ENCODE assay signal across 15 cellular contexts in the genomic region with DNA sequence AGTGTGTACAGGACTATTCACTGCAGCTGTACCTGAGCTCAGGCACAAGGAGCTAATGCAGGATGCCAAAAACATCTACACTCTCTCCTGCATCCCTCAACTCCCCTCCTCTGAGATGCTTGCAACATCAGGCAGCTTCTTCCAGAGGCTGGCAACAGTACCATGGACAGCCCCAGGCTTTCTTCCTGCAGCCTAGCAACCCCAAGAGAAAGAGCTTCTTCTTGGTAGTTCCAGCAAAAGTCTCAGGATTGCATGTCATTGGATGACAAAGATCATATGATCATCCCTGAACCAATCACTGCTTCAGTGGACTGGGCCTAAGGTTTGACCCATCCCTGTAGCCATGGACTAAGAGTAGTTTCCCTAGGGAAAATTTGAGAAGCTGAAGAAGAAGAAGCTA. TPM values are rescaled to one million over a fixed set of nuclear protein-coding genes. Genes with fewer than 3 reads are reported as not detected.
DNase-seq lines count a peak whose midpoint lies in the region; ATAC-seq, FAIRE-seq and TF ChIP-seq lines count a peak whose summit lies in the region.
"Had no signal": no experiment of that assay in that cellular context is flagged by ENCODE, and none has a peak within 500 bp of the region (broad histone marks: within the 10 kb centered on the region; RNA-seq: fewer than 3 reads in every experiment).

No MANE protein-coding gene starts in this region.

- H3K27ac Mint-ChIP-seq in GM23338 = no peak overlapping the region

- H3K27ac ChIP-seq in GM23338 (ENCODE audit: low read depth) (no peak overlapping the region), endothelial cell of umbilical vein (ENCODE audit: insufficient read depth, low read depth, low read length) (no peak overlapping the region), ascending aorta (no peak overlapping the region), uterus (no peak overlapping the region)
- H3K27ac ChIP-seq: coronary artery, gastrocnemius medialis, HL-60, neutrophil, tibial nerve had no signal

- H3K4me2 ChIP-seq in GM23338 = no peak overlapping the region
- H3K4me2 ChIP-seq in endothelial cell of umbilical vein (ENCODE audit: insufficient read depth, low read length) = no peak overlapping the region

- peaks cover 3% of the 10 kb centered on the region for H3K27me3 Mint-ChIP-seq in GM23338 (ENCODE audit: insufficient read depth, low read depth, poor library complexity)

- H3K9me2 ChIP-seq in GM23338 (ENCODE audit: insufficient read depth) = no peaks in the 10 kb centered on the region

- intact Hi-C loops in endothelial cell of umbilical vein (cut with micrococcal nuclease) (no loop called here), ascending aorta (cut with DNase I) (no loop called here), uterus (cut with DNase I; ENCODE audit: low total_unique reads) (no loop called here)

- CTCF ChIA-PET in endothelial cell of umbilical vein (lab: Charles Lee) = interaction anchor here (0.6 to 1.9 kb wide), 7 partner anchors 9 to 226 kb away, joined by 3 to 7 read pairs (median 4); no protein-coding TSS in a partner anchor

- H3K36me3 ChIP-seq in GM23338 (ENCODE audit: insufficient read depth) (no peaks in the 10 kb centered on the region), endothelial cell of umbilical vein (ENCODE audit: control insufficient read depth in 2 of 2, extremely low read depth in 1 of 2, insufficient read depth in 2 of 2, low read length in 2 of 2) (no peaks in the 10 kb centered on the region), BE2C (no peaks in the 10 kb centered on the region), ascending aorta (no peaks in the 10 kb centered on the region), uterus (no peaks in the 10 kb centered on the region)
- H3K36me3 ChIP-seq: gastrocnemius medialis, neutrophil, tibial nerve had no signal

- TF ChIP-seq POLR2A in endothelial cell of umbilical vein (IDR thresholded peaks at IDR 0.05; ENCODE audit: low read depth, low read length) (no peak), uterus (IDR thresholded peaks at IDR 0.05) (no peak)

- POLR2A ChIA-PET in endothelial cell of umbilical vein (lab: Charles Lee) = no interaction called here

- H3K4me1 ChIP-seq in GM23338 (ENCODE audit: insufficient read depth) (0 out of 2 replicates have a peak, but pooled peaks cover 4% of the 10 kb centered on the region), endothelial cell of umbilical vein (ENCODE audit: control insufficient read depth, extremely low read depth, insufficient read depth, low read length) (no peaks in the 10 kb centered on the region), BE2C (no peaks in the 10 kb centered on the region), ascending aorta (no peaks in the 10 kb centered on the region), uterus (no peaks in the 10 kb centered on the region)
- H3K4me1 ChIP-seq: gastrocnemius medialis, tibial nerve had no signal

- no peak for FAIRE-seq in endothelial cell of umbilical vein (lab: Jason Lieb, UNC)

- TF ChIP-seq CTCF in GM23338 (conservative IDR thresholded peaks at IDR 0.05; ENCODE audit: low read depth in 2 of 2) = no peak
- TF ChIP-seq CTCF in endothelial cell of umbilical vein (IDR thresholded peaks at IDR 0.05; ENCODE audit: extremely low read depth in 1 of 2, insufficient read depth in 1 of 2, low read depth in 1 of 2, low read length in 2 of 2) = no peak
- TF ChIP-seq CTCF in BE2C (IDR thresholded peaks at IDR 0.05; ENCODE audit: low read depth, low read length) = no peak
- no peak for TF ChIP-seq CTCF in ascending aorta (IDR thresholded peaks at IDR 0.05)
- no peak for TF ChIP-seq CTCF in uterus (IDR thresholded peaks at IDR 0.05)

- no peak overlapping the region for H3K9ac ChIP-seq in endothelial cell of umbilical vein (replicated peaks; ENCODE audit: extremely low read depth, insufficient read depth, low read length)

- 0 out of 3 replicates have a peak, but pooled peaks cover 5% of the 10 kb centered on the region for H3K4me1 Mint-ChIP-seq in GM23338

- dilution Hi-C loops in endothelial cell of umbilical vein (cut with MboI; ENCODE audit: extremely low pct_ligation_motif_present, low sequenced_read_pairs) = no loop called here

- H3K4me3 ChIP-seq in GM23338 = no peak overlapping the region
- H3K4me3 ChIP-seq in endothelial cell of umbilical vein (replicated peaks in 1 of 3; ENCODE audit: insufficient read depth in 1 of 3, low read depth in 1 of 3, low read length in 3 of 3) = no peak overlapping the region
- H3K4me3 ChIP-seq in BE2C (ENCODE audit: low read depth, low read length) = no peak overlapping the region
- no peak overlapping the region for H3K4me3 ChIP-seq in ascending aorta
- H3K4me3 ChIP-seq in uterus = no peak overlapping the region
- H3K4me3 ChIP-seq: coronary artery, gastrocnemius medialis, tibial nerve had no signal

- no peaks in the 10 kb centered on the region for H3F3A ChIP-seq in GM23338 (replicated peaks; ENCODE audit: low read depth)

- DNase-seq in GM23338 (ENCODE audit: low spot score) (peak; percentile 57), OCI-M1 (lab: John Stamatoyannopoulos, UW) (peak; percentile 4), endothelial cell of umbilical vein (ENCODE audit: low read depth, low spot score) (peak; percentile 6), mesenteric fat pad (ENCODE audit: low spot score) (peak; percentile 28), BE2C (no peak), ascending aorta (ENCODE audit: low spot score in 2 of 2) (no peak), uterus (no peak)
- DNase-seq: activated naive CD4-positive, alpha-beta T cell treated with Interleukin-2 at 50 U/mL for 16 hours; COR-L47; gastrocnemius medialis; left ventricle myocardium superior had no signal

- H4K20me1 ChIP-seq in GM23338 (replicated peaks; ENCODE audit: insufficient read depth) = no peaks in the 10 kb centered on the region
- no peaks in the 10 kb centered on the region for H4K20me1 ChIP-seq in endothelial cell of umbilical vein (replicated peaks; ENCODE audit: control insufficient read depth, extremely low read depth, insufficient read depth, low read length)

- peaks cover 2% of the 10 kb centered on the region; the same call in 2 of the 3 replicates for H3K9me3 Mint-ChIP-seq in GM23338

- H3K79me2 ChIP-seq in GM23338 (replicated peaks; ENCODE audit: insufficient read depth) = no peaks in the 10 kb centered on the region
- H3K79me2 ChIP-seq in endothelial cell of umbilical vein (ENCODE audit: control insufficient read depth, insufficient read depth, low read length) = no peaks in the 10 kb centered on the region

- H3K27me3 ChIP-seq in GM23338 (ENCODE audit: insufficient read depth) = no peaks in the 10 kb centered on the region
- H3K27me3 ChIP-seq in endothelial cell of umbilical vein (ENCODE audit: control insufficient read depth in 2 of 2, insufficient read depth in 2 of 2, low read length in 2 of 2) = no peaks in the 10 kb centered on the region
- no peaks in the 10 kb centered on the region for H3K27me3 ChIP-seq in BE2C
- no peaks in the 10 kb centered on the region for H3K27me3 ChIP-seq in ascending aorta
- no peaks in the 10 kb centered on the region for H3K27me3 ChIP-seq in uterus

- H3K9me3 ChIP-seq in endothelial cell of umbilical vein (replicated peaks; ENCODE audit: control insufficient read depth, insufficient read depth, low read length) (no peaks in the 10 kb centered on the region), BE2C (no peaks in the 10 kb centered on the region), ascending aorta (no peaks in the 10 kb centered on the region), uterus (no peaks in the 10 kb centered on the region)
- H3K9me3 ChIP-seq: gastrocnemius medialis, neutrophil, tibial nerve had no signal

- H2AFZ ChIP-seq in GM23338 (no peak overlapping the region), endothelial cell of umbilical vein (ENCODE audit: low read depth, low read length) (no peak overlapping the region)

- no peaks in the 10 kb centered on the region for H3K9me1 ChIP-seq in endothelial cell of umbilical vein (replicated peaks; ENCODE audit: control insufficient read depth, extremely low read depth, insufficient read depth, low read length)

- H3K36me3 Mint-ChIP-seq in GM23338 (ENCODE audit: low read depth) = no peaks in the 10 kb centered on the region

- ATAC-seq in GM23338 = peak; percentile 30
- ATAC-seq: gastrocnemius medialis, left ventricle myocardium superior had no signal

- no TSS peak for BruUV-seq in endothelial cell of umbilical vein (replicated peaks; lab: Mats Ljungman, UMichigan)

- no peak overlapping the region for H3K4me3 Mint-ChIP-seq in GM23338

TF ChIP-seq in endothelial cell of umbilical vein, 7 proteins besides CTCF, POLR2A, EP300 and RAD21:
- TF ChIP-seq FOS (IDR thresholded peaks at IDR 0.05; ENCODE audit: borderline replicate concordance, insufficient read depth, low read length) (no peak), POLR2AphosphoS5 (IDR thresholded peaks at IDR 0.05; ENCODE audit: insufficient read depth, low read depth, low read length) (no peak), JUN (IDR thresholded peaks at IDR 0.05; ENCODE audit: borderline replicate concordance, insufficient read depth, insufficient read length, low read depth) (no peak), EZH2 (IDR thresholded peaks at IDR 0.05; ENCODE audit: borderline replicate concordance, low read depth, low read length, severe bottlenecking) (no peak), GATA2 (IDR thresholded peaks at IDR 0.05; ENCODE audit: insufficient read depth, insufficient read length, low read depth, low read length) (no peak), MAX (IDR thresholded peaks at IDR 0.05; ENCODE audit: insufficient read depth, insufficient read length) (no peak), MYC (IDR thresholded peaks at IDR 0.05; ENCODE audit: low read depth, low read length) (no peak)

RNA-seq across cellular contexts. Expression of gene CAMK2N1, which starts 46.7 kb away (rescaled TPM):
- 0.52 and 0.82 TPM in 2 replicates for total RNA-seq in GM23338 (2014; rRNA removed; shearing (Covaris generic))
- 2.9 and 4.6 TPM in 2 replicates for polyA plus RNA-seq in GM23338 (2016; fragmentation: Nextera tagmentation; extraction: Ambion mirVana)
- 11.9 and 18.3 TPM in 2 replicates for total RNA-seq in endothelial cell of umbilical vein
- 3.1 and 3.3 TPM in 2 replicates for polyA plus RNA-seq in endothelial cell of umbilical vein
- polyA plus RNA-seq in endothelial cell of umbilical vein (2011; cell fraction: cytosol; rRNA removed) = 5.3 and 6.6 TPM in 2 replicates
- polyA plus RNA-seq in endothelial cell of umbilical vein (2011; cell fraction: nucleus; rRNA removed) = 2.0 and 2.1 TPM in 2 replicates
- polyA plus RNA-seq in endothelial cell of umbilical vein (2012) = 5.9 and 7.7 TPM in 2 replicates
- polyA minus RNA-seq in endothelial cell of umbilical vein = 2.4 and 4.4 TPM in 2 replicates
- not detected for polyA minus RNA-seq in endothelial cell of umbilical vein (2011; cell fraction: cytosol; rRNA and poly(A)+ RNA removed)
- 1.8 and 2.1 TPM in 2 replicates for polyA minus RNA-seq in endothelial cell of umbilical vein (2011; cell fraction: nucleus; rRNA and poly(A)+ RNA removed)
- total RNA-seq in mesenteric fat pad = 13.6 TPM
- polyA plus RNA-seq in BE2C (2012; ENCODE audit: insufficient read depth, insufficient read length, low read depth) = 50.6 TPM
- 1.9 TPM for total RNA-seq in ascending aorta
- total RNA-seq in uterus = 10 to 100 TPM; 12.6 to 37.3 (median 19.4) TPM

Comparison
In these comparisons a context has a peak if more than half of its experiments do, and no peak if none do; other contexts are left out.
1. DNase-seq: peak in GM23338 (single experiment), OCI-M1 (single experiment), endothelial cell of umbilical vein (single experiment) and mesenteric fat pad (single experiment); none in BE2C (single experiment), ascending aorta (0 of 2) and uterus (0 of 2).